ENCODE assay signal across 11 cellular contexts in genomic region chr1:12486401-12487005, GRCh38.
DNase-seq lines count a peak whose midpoint lies in the region; ATAC-seq, FAIRE-seq and TF ChIP-seq lines count a peak whose summit lies in the region.
"Had no signal": no experiment of that assay in that cellular context is flagged by ENCODE, and none has a peak within 500 bp of the region (broad histone marks: within the 10 kb centered on the region; RNA-seq: fewer than 3 reads in every experiment).

No MANE protein-coding gene starts in this region.

- CTCF ChIA-PET in HepG2 (lab: Yijun Ruan, JAX; ENCODE audit: low intra/inter-chr PET ratio, low total read pairs) = no interaction called here
- CTCF ChIA-PET in activated CD8-positive, alpha-beta T cell treated with anti-CD3 and anti-CD28 coated beads, Interleukin-2, amount 10 ng/mL, durations not matched to agents 7 days and 5 days (lab: Charles Lee) = interaction anchor here (1.1 kb wide), 1 partner anchor 12 kb away, joined by 3 read pairs; no protein-coding TSS in a partner anchor

- H3K4me1 Mint-ChIP-seq in activated CD8-positive, alpha-beta T cell treated with anti-CD3 and anti-CD28 coated beads, Interleukin-2, amount 10 ng/mL, durations not matched to agents 7 days and 5 days (ENCODE audit: low read depth) = peaks cover 14% of the 10 kb centered on the region

- H3K79me2 ChIP-seq in HepG2 (ENCODE audit: insufficient read depth, low read length) = no peaks in the 10 kb centered on the region

- H3K9me3 ChIP-seq in liver (ENCODE audit: control insufficient read depth in 4 of 4, low read length in 3 of 4) (no peaks in the 10 kb centered on the region), HepG2 (ENCODE audit: low read length) (no peaks in the 10 kb centered on the region), esophagus squamous epithelium (no peaks in the 10 kb centered on the region), mucosa of descending colon (no peaks in the 10 kb centered on the region)

- no peak overlapping the region for H3K4me2 ChIP-seq in HepG2 (ENCODE audit: low read depth, low read length)

- intact Hi-C loops in HepG2 (cut with micrococcal nuclease; ENCODE audit: unreplicated experiment) = no loop called here
- intact Hi-C loops in esophagus squamous epithelium (cut with DNase I) = no loop called here
- intact Hi-C loops in mucosa of descending colon (cut with DNase I, micrococcal nuclease) = no loop called here

- no peak for DNase-seq in HepG2 (ENCODE audit: low spot score)
- DNase-seq in esophagus squamous epithelium (lab: John Stamatoyannopoulos, UW) = no peak
- DNase-seq in mucosa of descending colon = no peak
- DNase-seq in activated CD8-positive, alpha-beta T cell treated with anti-CD3 and anti-CD28 coated beads, Interleukin-2, amount 10 ng/mL, durations not matched to agents 7 days and 5 days = no peak
- DNase-seq in NCI-H1694 (lab: John Stamatoyannopoulos, UW) = no peak
- no peak for DNase-seq in activated CD8-positive, alpha-beta memory T cell treated with anti-CD3 and anti-CD28 coated beads for 24 hours
- DNase-seq: dorsolateral prefrontal cortex, HCEC 1CT had no signal

- peaks cover 44% of the 10 kb centered on the region for H3K36me3 Mint-ChIP-seq in activated CD8-positive, alpha-beta T cell treated with anti-CD3 and anti-CD28 coated beads, Interleukin-2, amount 10 ng/mL, durations not matched to agents 7 days and 5 days (ENCODE audit: low read depth)

- H3K36me3 ChIP-seq in liver (ENCODE audit: control insufficient read depth in 4 of 4, insufficient read depth in 3 of 4, low read depth in 1 of 4, low read length in 3 of 4) = no peaks in the 10 kb centered on the region
- no peaks in the 10 kb centered on the region for H3K36me3 ChIP-seq in HepG2 (replicated peaks in 1 of 2; ENCODE audit: control insufficient read depth in 1 of 2, insufficient read depth in 2 of 2, low read length in 2 of 2)
- H3K36me3 ChIP-seq in esophagus squamous epithelium = peaks cover 0 to 45% (median 6%) of the 10 kb centered on the region in 3 donors
- H3K36me3 ChIP-seq in mucosa of descending colon (ENCODE audit: low read depth) = no peaks in the 10 kb centered on the region

- POLR2A ChIA-PET in HepG2 (lab: Yijun Ruan, JAX) = no interaction called here
- POLR2A ChIA-PET in activated CD8-positive, alpha-beta T cell treated with anti-CD3 and anti-CD28 coated beads, Interleukin-2, amount 10 ng/mL, durations not matched to agents 7 days and 5 days (lab: Charles Lee) = no interaction called here

- no peak overlapping the region for H3K9ac ChIP-seq in liver (ENCODE audit: low read depth in 1 of 2, low read length in 2 of 2)
- no peak overlapping the region for H3K9ac ChIP-seq in HepG2 (ENCODE audit: insufficient read depth, low read depth, low read length)

- FAIRE-seq in HepG2 (lab: Jason Lieb, UNC) = no peak
- FAIRE-seq: TTC549 had no signal

- H3K27me3 Mint-ChIP-seq in activated CD8-positive, alpha-beta T cell treated with anti-CD3 and anti-CD28 coated beads, Interleukin-2, amount 10 ng/mL, durations not matched to agents 7 days and 5 days (ENCODE audit: low read depth) = no peaks in the 10 kb centered on the region

- ATAC-seq in HepG2 = no peak
- peak; percentile 11 for ATAC-seq in mucosa of descending colon
- ATAC-seq in activated CD8-positive, alpha-beta T cell treated with anti-CD3 and anti-CD28 coated beads, Interleukin-2, amount 10 ng/mL, durations not matched to agents 7 days and 5 days = no peak
- no peak for ATAC-seq in GM21381 (IDR thresholded peaks at IDR 0.05; ENCODE audit: unreplicated experiment)

- H4K20me1 ChIP-seq in HepG2 (ENCODE audit: insufficient read depth, low read length) = no peaks in the 10 kb centered on the region

- TF ChIP-seq POLR2A in HepG2 (IDR thresholded peaks at IDR 0.05; ENCODE audit: insufficient read depth in 1 of 2, low read depth in 2 of 2, low read length in 2 of 2) (no peak), esophagus squamous epithelium (IDR thresholded peaks at IDR 0.05) (no peak)

- no peak overlapping the region for H3K4me3 Mint-ChIP-seq in activated CD8-positive, alpha-beta T cell treated with anti-CD3 and anti-CD28 coated beads, Interleukin-2, amount 10 ng/mL, durations not matched to agents 7 days and 5 days

- H2AFZ ChIP-seq in HepG2 (ENCODE audit: low read length) = no peak overlapping the region

- H3K27me3 ChIP-seq in liver (ENCODE audit: control insufficient read depth in 4 of 4, insufficient read depth in 4 of 4, low read length in 3 of 4) (no peaks in the 10 kb centered on the region), HepG2 (ENCODE audit: control insufficient read depth in 1 of 2, insufficient read depth in 2 of 2, low read length in 2 of 2) (no peaks in the 10 kb centered on the region), esophagus squamous epithelium (no peaks in the 10 kb centered on the region)
- H3K27me3 ChIP-seq: dorsolateral prefrontal cortex had no signal

- BruUV-seq in HepG2 (replicated peaks; lab: Mats Ljungman, UMichigan) = no TSS peak

- TF ChIP-seq RAD21 in liver (IDR thresholded peaks at IDR 0.05) (peak; percentile 9 to 40), HepG2 (CRISPR knock-in tag; IDR thresholded peaks at IDR 0.05) (no peak)

- TF ChIP-seq CTCF in liver (IDR thresholded peaks at IDR 0.05; ENCODE audit: low read depth, low read length, missing input control) (no peak), HepG2 (CRISPR knock-in tag; IDR thresholded peaks at IDR 0.05) (no peak), esophagus squamous epithelium (IDR thresholded peaks at IDR 0.05) (no peak), mucosa of descending colon (IDR thresholded peaks at IDR 0.05) (no peak)

- in situ Hi-C loops in HepG2 (cut with HindIII; ENCODE audit: extremely low pct_ligation_motif_present, low pct_unique_long_range_greater_than_20kb) = no loop called here

- WGBS in liver = 61% methylated on average over 18 of the region's 18 CpGs
- 98% methylated on average over 12 of the region's 18 CpGs for WGBS in HepG2 (ENCODE audit: low lambda C conversion rate)
- 51 to 64% methylated on average over 14 to 15 of the region's 18 CpGs for WGBS in esophagus squamous epithelium, 2 donors

- H3K4me3 ChIP-seq in liver (ENCODE audit: low read depth in 1 of 3, low read length in 3 of 3) = no peak overlapping the region
- H3K4me3 ChIP-seq in HepG2 (replicated peaks in 1 of 3; ENCODE audit: insufficient read depth in 1 of 3, low read depth in 2 of 3, low read length in 3 of 3) = no peak overlapping the region
- no peak overlapping the region for H3K4me3 ChIP-seq in esophagus squamous epithelium
- H3K4me3 ChIP-seq in mucosa of descending colon = no peak overlapping the region
- H3K4me3 ChIP-seq: dorsolateral prefrontal cortex had no signal

- H3K4me1 ChIP-seq in liver (ENCODE audit: control insufficient read depth in 4 of 4, insufficient read depth in 4 of 4, low read length in 3 of 4) (peaks cover 12 to 28% (median 16%) of the 10 kb centered on the region in 4 donors), HepG2 (ENCODE audit: insufficient read depth, low read length) (peaks cover 47% of the 10 kb centered on the region), esophagus squamous epithelium (peaks cover 20 to 70% (median 25%) of the 10 kb centered on the region in 3 donors), mucosa of descending colon (ENCODE audit: low read depth) (no peaks in the 10 kb centered on the region)

- no peak overlapping the region for H3K27ac Mint-ChIP-seq in activated CD8-positive, alpha-beta T cell treated with anti-CD3 and anti-CD28 coated beads, Interleukin-2, amount 10 ng/mL, durations not matched to agents 7 days and 5 days

- TF ChIP-seq EP300 in HepG2 (IDR thresholded peaks at IDR 0.05; ENCODE audit: low read depth in 2 of 2, low read length in 2 of 2) (no peak), HepG2 (CRISPR knock-in tag; IDR thresholded peaks at IDR 0.05; ENCODE audit: borderline replicate concordance) (no peak)

- H3K9me3 Mint-ChIP-seq in activated CD8-positive, alpha-beta T cell treated with anti-CD3 and anti-CD28 coated beads, Interleukin-2, amount 10 ng/mL, durations not matched to agents 7 days and 5 days (ENCODE audit: insufficient read depth) = no peaks in the 10 kb centered on the region

- H3K27ac ChIP-seq in liver (ENCODE audit: low read depth in 1 of 2, low read length in 2 of 2) (no peak overlapping the region), HepG2 (ENCODE audit: extremely low read length, insufficient read depth, low read length) (no peak overlapping the region), esophagus squamous epithelium (peak overlapping the region; percentile 14 to 68 (median 56))

TF ChIP-seq in HepG2, 621 proteins besides CTCF, POLR2A, EP300 and RAD21 (continues in another document):
- TF ChIP-seq MXD3 (CRISPR knock-in tag; IDR thresholded peaks at IDR 0.05) (no peak), POLR2AphosphoS5 (IDR thresholded peaks at IDR 0.05; ENCODE audit: low read depth, low read length) (no peak), MLLT10 (CRISPR knock-in tag; IDR thresholded peaks at IDR 0.05) (no peak), SALL2 (CRISPR knock-in tag; IDR thresholded peaks at IDR 0.05) (no peak), THAP11 (CRISPR knock-in tag; IDR thresholded peaks at IDR 0.05) (no peak), PHF20 (CRISPR knock-in tag; IDR thresholded peaks at IDR 0.05) (no peak), KDM2A (CRISPR knock-in tag; IDR thresholded peaks at IDR 0.05; ENCODE audit: borderline replicate concordance, low read depth) (no peak), ZFYVE20 (CRISPR knock-in tag; IDR thresholded peaks at IDR 0.05; ENCODE audit: borderline replicate concordance, low read depth) (no peak), TFE3 (CRISPR knock-in tag; IDR thresholded peaks at IDR 0.05) (no peak), NFIC (IDR thresholded peaks at IDR 0.05; ENCODE audit: low read length) (no peak), FOXA1 (IDR thresholded peaks at IDR 0.05) (no peak), FOXA1 (CRISPR knock-in tag; IDR thresholded peaks at IDR 0.05) (no peak), ZNF670 (CRISPR knock-in tag; IDR thresholded peaks at IDR 0.05; ENCODE audit: borderline replicate concordance) (no peak)

Comparison
In these comparisons a context has a peak if more than half of its experiments do, and no peak if none do; other contexts are left out.
1. H3K27ac ChIP-seq: peak in esophagus squamous epithelium (4 of 4); none in liver (0 of 2) and HepG2 (single experiment).